ENCODE assay signal across 16 cellular contexts in the genomic region with DNA sequence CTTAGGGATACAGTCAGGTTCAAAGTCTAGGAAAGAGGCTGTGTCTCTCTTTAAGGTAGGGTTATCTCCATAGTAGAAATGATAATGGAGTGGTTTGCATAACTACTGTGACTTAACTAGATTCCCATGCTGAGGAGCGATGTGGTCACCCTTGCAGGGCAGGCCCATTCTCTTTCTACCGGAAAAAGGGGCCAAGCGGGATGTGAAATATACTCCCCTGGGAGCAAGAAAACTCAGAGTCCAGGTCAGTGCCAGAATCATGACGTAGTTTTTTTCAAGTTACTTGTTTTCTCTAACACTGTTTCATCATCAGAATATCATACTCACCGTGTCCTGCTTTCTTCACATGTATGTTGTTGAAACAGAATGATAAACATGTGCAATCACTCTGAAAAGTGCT.
DNase-seq lines count a peak whose midpoint lies in the region; ATAC-seq and TF ChIP-seq lines count a peak whose summit lies in the region.
"Had no signal": no experiment of that assay in that cellular context is flagged by ENCODE, and none has a peak within 500 bp of the region (broad histone marks: within the 10 kb centered on the region; RNA-seq: fewer than 3 reads in every experiment).

No MANE protein-coding gene starts in this region.

- no peaks in the 10 kb centered on the region for H3K36me3 ChIP-seq in GM23338 (ENCODE audit: insufficient read depth)
- H3K36me3 ChIP-seq: BLaER1 treated with 17β-estradiol and CSF1 and Interleukin-3, amounts not matched to agents 10 nM and 100 nM had no signal

- H2AFZ ChIP-seq in GM23338, result 0 out of 2 replicates have a peak overlapping the region, but pooled peaks have one; percentile 38

- DNase-seq in GM23338 (ENCODE audit: low spot score), result no peak
- peak; percentile 84 for DNase-seq in NCI-H460 (ENCODE audit: extremely low read depth, low read depth)
- peak; percentile 60 for DNase-seq in choroid plexus epithelial cell (ENCODE audit: low read depth)
- peak; percentile 14 for DNase-seq in fibroblast of villous mesenchyme (ENCODE audit: low read depth)
- DNase-seq in T-helper 2 cell, result no peak
- DNase-seq in activated naive CD4-positive, alpha-beta T cell treated with Interleukin-2 at 50 U/mL for 16 hours, result no peak
- DNase-seq in MV-4-11 (lab: John Stamatoyannopoulos, UW), result no peak
- DNase-seq: Calu3; CD8-positive, alpha-beta T cell; DMS79 treated with DMSO at 0.1 percent for 48 hours; GF-D8; H9 had no signal

- no peaks in the 10 kb centered on the region for H3K79me2 ChIP-seq in GM23338 (replicated peaks; ENCODE audit: insufficient read depth)

- no peaks in the 10 kb centered on the region for H3K9me2 ChIP-seq in GM23338 (ENCODE audit: insufficient read depth)

- no peak overlapping the region for H3K27ac Mint-ChIP-seq in GM23338
- H3K27ac Mint-ChIP-seq: B cell; CD8-positive, alpha-beta T cell; H9; IgD-negative memory B cell had no signal

- no peaks in the 10 kb centered on the region for H3F3A ChIP-seq in GM23338 (replicated peaks; ENCODE audit: low read depth)

- no peak overlapping the region for H3K4me2 ChIP-seq in GM23338
- H3K4me2 ChIP-seq: BLaER1 treated with 17β-estradiol and CSF1 and Interleukin-3, amounts not matched to agents 10 nM and 100 nM had no signal

- no peak overlapping the region for H3K4me3 Mint-ChIP-seq in GM23338
- H3K4me3 Mint-ChIP-seq: B cell; CD8-positive, alpha-beta T cell; H9; IgD-negative memory B cell had no signal

- no peaks in the 10 kb centered on the region for H3K27me3 ChIP-seq in GM23338 (ENCODE audit: insufficient read depth)
- H3K27me3 ChIP-seq: BLaER1 treated with 17β-estradiol and CSF1 and Interleukin-3, amounts not matched to agents 10 nM and 100 nM had no signal

- no peaks in the 10 kb centered on the region for H3K4me1 ChIP-seq in GM23338 (ENCODE audit: insufficient read depth)
- H3K4me1 ChIP-seq: BLaER1 treated with 17β-estradiol and CSF1 and Interleukin-3, amounts not matched to agents 10 nM and 100 nM had no signal

- H3K4me3 ChIP-seq in GM23338 (no peak overlapping the region), choroid plexus epithelial cell (ENCODE audit: low read depth, low read length) (no peak overlapping the region), fibroblast of villous mesenchyme (ENCODE audit: low read depth, low read length) (no peak overlapping the region)
- H3K4me3 ChIP-seq: BLaER1 treated with 17β-estradiol and CSF1 and Interleukin-3, amounts not matched to agents 10 nM and 100 nM had no signal

- ATAC-seq in GM23338, result no peak
- ATAC-seq in GM21528 (IDR thresholded peaks at IDR 0.05; ENCODE audit: low FRiP score, unreplicated experiment), result no peak
- ATAC-seq: CD8-positive, alpha-beta T cell had no signal

- TF ChIP-seq CTCF in GM23338 (conservative IDR thresholded peaks at IDR 0.05; ENCODE audit: low read depth in 2 of 2) (no peak), choroid plexus epithelial cell (conservative IDR thresholded peaks at IDR 0.05; ENCODE audit: low read depth, low read length) (no peak), fibroblast of villous mesenchyme (IDR thresholded peaks at IDR 0.05; ENCODE audit: insufficient read depth, low read depth, low read length) (no peak)

- H3K9me3 Mint-ChIP-seq in GM23338, result no peaks in the 10 kb centered on the region; the same call in 2 of the 3 replicates

- H3K36me3 Mint-ChIP-seq in GM23338 (ENCODE audit: low read depth), result peaks cover 3% of the 10 kb centered on the region; the same call in 1 of the 3 replicates
- H3K36me3 Mint-ChIP-seq: CD8-positive, alpha-beta T cell; IgD-negative memory B cell had no signal

- no peaks in the 10 kb centered on the region for H3K27me3 Mint-ChIP-seq in GM23338 (ENCODE audit: insufficient read depth, low read depth, poor library complexity)
- H3K27me3 Mint-ChIP-seq: B cell, IgD-negative memory B cell had no signal

- H3K27ac ChIP-seq in GM23338 (ENCODE audit: low read depth), result no peak overlapping the region
- H3K27ac ChIP-seq: BLaER1 treated with 17β-estradiol and CSF1 and Interleukin-3, amounts not matched to agents 10 nM and 100 nM had no signal

- H4K20me1 ChIP-seq in GM23338 (replicated peaks; ENCODE audit: insufficient read depth), result no peaks in the 10 kb centered on the region
- H4K20me1 ChIP-seq: BLaER1 treated with 17β-estradiol and CSF1 and Interleukin-3, amounts not matched to agents 10 nM and 100 nM had no signal

- H3K4me1 Mint-ChIP-seq in GM23338, result no peaks in the 10 kb centered on the region
- H3K4me1 Mint-ChIP-seq: B cell, IgD-negative memory B cell had no signal

TF ChIP-seq in GM23338, 12 proteins besides CTCF, POLR2A, EP300 and RAD21 (continues in another document):
- TF ChIP-seq EZH2phosphoT487 (IDR thresholded peaks at IDR 0.05; ENCODE audit: unreplicated experiment) (no peak), ZNF114 (CRISPR knock-in tag; IDR thresholded peaks at IDR 0.05) (no peak), POLR2AphosphoS5 (IDR thresholded peaks at IDR 0.05; ENCODE audit: low read depth) (no peak), NANOG (IDR thresholded peaks at IDR 0.05; ENCODE audit: borderline replicate concordance) (no peak), CREB1 (CRISPR knock-in tag; IDR thresholded peaks at IDR 0.05; ENCODE audit: low read depth) (no peak), JUNB (IDR thresholded peaks at IDR 0.05; ENCODE audit: unreplicated experiment) (no peak)
- TF ChIP-seq, protein P1, sequence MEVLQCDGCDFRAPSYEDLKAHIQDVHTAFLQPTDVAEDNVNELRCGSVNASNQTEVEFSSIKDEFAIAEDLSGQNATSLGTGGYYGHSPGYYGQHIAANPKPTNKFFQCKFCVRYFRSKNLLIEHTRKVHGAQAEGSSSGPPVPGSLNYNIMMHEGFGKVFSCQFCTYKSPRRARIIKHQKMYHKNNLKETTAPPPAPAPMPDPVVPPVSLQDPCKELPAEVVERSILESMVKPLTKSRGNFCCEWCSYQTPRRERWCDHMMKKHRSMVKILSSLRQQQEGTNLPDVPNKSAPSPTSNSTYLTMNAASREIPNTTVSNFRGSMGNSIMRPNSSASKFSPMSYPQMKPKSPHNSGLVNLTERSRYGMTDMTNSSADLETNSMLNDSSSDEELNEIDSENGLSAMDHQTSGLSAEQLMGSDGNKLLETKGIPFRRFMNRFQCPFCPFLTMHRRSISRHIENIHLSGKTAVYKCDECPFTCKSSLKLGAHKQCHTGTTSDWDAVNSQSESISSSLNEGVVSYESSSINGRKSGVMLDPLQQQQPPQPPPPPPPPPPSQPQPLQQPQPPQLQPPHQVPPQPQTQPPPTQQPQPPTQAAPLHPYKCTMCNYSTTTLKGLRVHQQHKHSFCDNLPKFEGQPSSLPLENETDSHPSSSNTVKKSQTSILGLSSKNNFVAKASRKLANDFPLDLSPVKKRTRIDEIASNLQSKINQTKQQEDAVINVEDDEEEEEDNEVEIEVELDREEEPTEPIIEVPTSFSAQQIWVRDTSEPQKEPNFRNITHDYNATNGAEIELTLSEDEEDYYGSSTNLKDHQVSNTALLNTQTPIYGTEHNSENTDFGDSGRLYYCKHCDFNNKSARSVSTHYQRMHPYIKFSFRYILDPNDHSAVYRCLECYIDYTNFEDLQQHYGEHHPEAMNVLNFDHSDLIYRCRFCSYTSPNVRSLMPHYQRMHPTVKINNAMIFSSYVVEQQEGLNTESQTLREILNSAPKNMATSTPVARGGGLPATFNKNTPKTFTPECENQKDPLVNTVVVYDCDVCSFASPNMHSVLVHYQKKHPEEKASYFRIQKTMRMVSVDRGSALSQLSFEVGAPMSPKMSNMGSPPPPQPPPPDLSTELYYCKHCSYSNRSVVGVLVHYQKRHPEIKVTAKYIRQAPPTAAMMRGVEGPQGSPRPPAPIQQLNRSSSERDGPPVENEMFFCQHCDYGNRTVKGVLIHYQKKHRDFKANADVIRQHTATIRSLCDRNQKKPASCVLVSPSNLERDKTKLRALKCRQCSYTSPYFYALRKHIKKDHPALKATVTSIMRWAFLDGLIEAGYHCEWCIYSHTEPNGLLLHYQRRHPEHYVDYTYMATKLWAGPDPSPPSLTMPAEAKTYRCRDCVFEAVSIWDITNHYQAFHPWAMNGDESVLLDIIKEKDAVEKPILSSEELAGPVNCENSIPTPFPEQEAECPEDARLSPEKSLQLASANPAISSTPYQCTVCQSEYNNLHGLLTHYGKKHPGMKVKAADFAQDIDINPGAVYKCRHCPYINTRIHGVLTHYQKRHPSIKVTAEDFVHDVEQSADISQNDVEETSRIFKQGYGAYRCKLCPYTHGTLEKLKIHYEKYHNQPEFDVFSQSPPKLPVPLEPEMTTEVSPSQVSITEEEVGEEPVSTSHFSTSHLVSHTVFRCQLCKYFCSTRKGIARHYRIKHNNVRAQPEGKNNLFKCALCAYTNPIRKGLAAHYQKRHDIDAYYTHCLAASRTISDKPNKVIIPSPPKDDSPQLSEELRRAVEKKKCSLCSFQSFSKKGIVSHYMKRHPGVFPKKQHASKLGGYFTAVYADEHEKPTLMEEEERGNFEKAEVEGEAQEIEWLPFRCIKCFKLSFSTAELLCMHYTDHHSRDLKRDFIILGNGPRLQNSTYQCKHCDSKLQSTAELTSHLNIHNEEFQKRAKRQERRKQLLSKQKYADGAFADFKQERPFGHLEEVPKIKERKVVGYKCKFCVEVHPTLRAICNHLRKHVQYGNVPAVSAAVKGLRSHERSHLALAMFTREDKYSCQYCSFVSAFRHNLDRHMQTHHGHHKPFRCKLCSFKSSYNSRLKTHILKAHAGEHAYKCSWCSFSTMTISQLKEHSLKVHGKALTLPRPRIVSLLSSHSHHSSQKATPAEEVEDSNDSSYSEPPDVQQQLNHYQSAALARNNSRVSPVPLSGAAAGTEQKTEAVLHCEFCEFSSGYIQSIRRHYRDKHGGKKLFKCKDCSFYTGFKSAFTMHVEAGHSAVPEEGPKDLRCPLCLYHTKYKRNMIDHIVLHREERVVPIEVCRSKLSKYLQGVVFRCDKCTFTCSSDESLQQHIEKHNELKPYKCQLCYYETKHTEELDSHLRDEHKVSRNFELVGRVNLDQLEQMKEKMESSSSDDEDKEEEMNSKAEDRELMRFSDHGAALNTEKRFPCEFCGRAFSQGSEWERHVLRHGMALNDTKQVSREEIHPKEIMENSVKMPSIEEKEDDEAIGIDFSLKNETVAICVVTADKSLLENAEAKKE (CRISPR knock-in tag; IDR thresholded peaks at IDR 0.05), result no peak
- TF ChIP-seq, protein P2, sequence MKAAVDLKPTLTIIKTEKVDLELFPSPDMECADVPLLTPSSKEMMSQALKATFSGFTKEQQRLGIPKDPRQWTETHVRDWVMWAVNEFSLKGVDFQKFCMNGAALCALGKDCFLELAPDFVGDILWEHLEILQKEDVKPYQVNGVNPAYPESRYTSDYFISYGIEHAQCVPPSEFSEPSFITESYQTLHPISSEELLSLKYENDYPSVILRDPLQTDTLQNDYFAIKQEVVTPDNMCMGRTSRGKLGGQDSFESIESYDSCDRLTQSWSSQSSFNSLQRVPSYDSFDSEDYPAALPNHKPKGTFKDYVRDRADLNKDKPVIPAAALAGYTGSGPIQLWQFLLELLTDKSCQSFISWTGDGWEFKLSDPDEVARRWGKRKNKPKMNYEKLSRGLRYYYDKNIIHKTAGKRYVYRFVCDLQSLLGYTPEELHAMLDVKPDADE (IDR thresholded peaks at IDR 0.05), result no peak

Comparison
In these comparisons a context has a peak if more than half of its experiments do, and no peak if none do; other contexts are left out.
1. DNase-seq: peak in NCI-H460 (single experiment), choroid plexus epithelial cell (single experiment) and fibroblast of villous mesenchyme (single experiment); none in GM23338 (single experiment), T-helper 2 cell (0 of 5), activated naive CD4-positive, alpha-beta T cell treated with Interleukin-2 at 50 U/mL for 16 hours (single experiment) and MV-4-11 (single experiment).